ENCODE assay signal across 8 cellular contexts in the genomic region with DNA sequence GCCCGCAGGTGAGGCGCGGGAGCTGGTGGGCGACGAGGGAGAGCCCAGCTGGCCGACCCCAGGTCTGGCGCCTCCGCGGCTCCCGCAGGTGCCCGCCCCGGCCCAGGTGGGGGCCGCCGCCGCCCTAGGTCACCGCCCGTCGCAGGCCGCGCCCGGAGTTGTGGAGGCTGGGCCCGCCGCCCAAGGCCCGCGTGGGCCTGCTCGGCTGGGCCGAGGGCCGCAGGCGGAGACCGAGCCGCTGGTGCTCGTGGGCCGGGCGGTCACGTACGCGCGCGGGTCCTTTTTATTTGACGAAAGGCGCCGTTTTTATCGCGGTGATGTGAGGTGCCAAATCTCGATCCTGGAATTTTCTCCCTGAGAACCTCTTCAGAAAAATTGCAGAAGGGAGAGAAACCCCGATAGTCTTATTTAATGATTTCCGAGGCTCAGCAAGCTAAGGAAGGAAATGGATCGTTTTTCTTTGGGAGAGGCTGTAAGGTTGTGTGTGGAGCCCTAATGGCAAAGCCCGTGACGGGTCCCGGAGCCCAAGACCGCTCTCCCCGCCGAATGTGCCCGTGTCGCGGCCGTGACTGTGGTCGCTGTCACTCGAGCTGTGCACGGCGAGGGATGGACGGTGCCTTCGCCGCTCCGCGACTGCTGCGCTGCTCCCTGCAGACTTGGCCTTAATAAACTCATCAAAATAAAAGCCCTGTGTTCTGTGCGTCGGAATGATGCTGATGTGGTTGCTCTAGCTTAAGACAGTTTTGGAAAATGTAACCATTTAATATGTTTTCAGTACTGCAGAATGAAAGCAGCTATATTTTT. TPM values are rescaled to one million over a fixed set of nuclear protein-coding genes. Genes with fewer than 3 reads are reported as not detected.
DNase-seq lines count a peak whose midpoint lies in the region; ATAC-seq and TF ChIP-seq lines count a peak whose summit lies in the region.

No MANE protein-coding gene starts in this region.

- TF ChIP-seq CTCF in BJ (IDR thresholded peaks at IDR 0.05; ENCODE audit: insufficient read depth, low read depth, low read length), result no peak

- H3K27me3 Mint-ChIP-seq in activated naive CD8-positive, alpha-beta T cell treated with anti-CD3 and anti-CD28 coated beads, Interleukin-2, amount 10 ng/mL, durations not matched to agents 7 days and 5 days, result no peaks in the 10 kb centered on the region

- peak overlapping the region; percentile 85 for H3K4me3 Mint-ChIP-seq in activated naive CD8-positive, alpha-beta T cell treated with anti-CD3 and anti-CD28 coated beads, Interleukin-2, amount 10 ng/mL, durations not matched to agents 7 days and 5 days

- POLR2A ChIA-PET in BJ (lab: Charles Lee), result no interaction called here
- POLR2A ChIA-PET in activated naive CD8-positive, alpha-beta T cell treated with anti-CD3 and anti-CD28 coated beads, Interleukin-2, amount 10 ng/mL, durations not matched to agents 7 days and 5 days (lab: Charles Lee), result interaction anchor here (0.5 to 2.3 kb wide), 5 partner anchors 70 to 635 kb away, joined by 3 to 13 read pairs (median 4); a partner anchor contains a TSS

- peak overlapping the region; percentile 75 for H3K27ac Mint-ChIP-seq in activated naive CD8-positive, alpha-beta T cell treated with anti-CD3 and anti-CD28 coated beads, Interleukin-2, amount 10 ng/mL, durations not matched to agents 7 days and 5 days

- no peaks in the 10 kb centered on the region for H3K36me3 Mint-ChIP-seq in activated naive CD8-positive, alpha-beta T cell treated with anti-CD3 and anti-CD28 coated beads, Interleukin-2, amount 10 ng/mL, durations not matched to agents 7 days and 5 days

- no peak for DNase-seq in BJ (ENCODE audit: low read depth)
- DNase-seq in SK-N-DZ (ENCODE audit: low spot score), result peak; percentile 43
- peak; percentile 64 for DNase-seq in activated naive CD8-positive, alpha-beta T cell treated with anti-CD3 and anti-CD28 coated beads, Interleukin-2, amount 10 ng/mL, durations not matched to agents 7 days and 5 days
- DNase-seq in head of caudate nucleus, result peak; percentile 41 to 84 (median 68)
- peak; percentile 62 for DNase-seq in occipital lobe (lab: John Stamatoyannopoulos, UW)
- peak; percentile 50 for DNase-seq in ureter (ENCODE audit: low spot score)

- ATAC-seq in GM19043 (IDR thresholded peaks at IDR 0.05; ENCODE audit: low read depth, unreplicated experiment) (peak; percentile 26), HG03342 (IDR thresholded peaks at IDR 0.05; ENCODE audit: unreplicated experiment) (peak; percentile 32)
- peak; percentile 42 for ATAC-seq in activated naive CD8-positive, alpha-beta T cell treated with anti-CD3 and anti-CD28 coated beads, Interleukin-2, amount 10 ng/mL, durations not matched to agents 7 days and 5 days (ENCODE audit: low read depth)

- H3K4me1 Mint-ChIP-seq in activated naive CD8-positive, alpha-beta T cell treated with anti-CD3 and anti-CD28 coated beads, Interleukin-2, amount 10 ng/mL, durations not matched to agents 7 days and 5 days, result peaks cover 26% of the 10 kb centered on the region

- CTCF ChIA-PET in BJ (lab: Yijun Ruan, JAX), result interaction anchor here (0.9 to 1.5 kb wide), 3 partner anchors 58 to 233 kb away, joined by 3 to 6 read pairs (median 3); no protein-coding TSS in a partner anchor

- H3K27me3 ChIP-seq in BJ (ENCODE audit: control insufficient read depth, insufficient read depth, low read length), result no peaks in the 10 kb centered on the region

- H3K9me3 Mint-ChIP-seq in activated naive CD8-positive, alpha-beta T cell treated with anti-CD3 and anti-CD28 coated beads, Interleukin-2, amount 10 ng/mL, durations not matched to agents 7 days and 5 days, result no peaks in the 10 kb centered on the region

- intact Hi-C loops in head of caudate nucleus (cut with DNase I), result loop anchor here (5.0 to 10.0 kb wide), 3 partner anchors 61 to 233 kb away; a partner anchor contains a TSS

- no peaks in the 10 kb centered on the region for H3K36me3 ChIP-seq in BJ (ENCODE audit: control insufficient read depth, insufficient read depth, low read length)

- H3K4me3 ChIP-seq in BJ (ENCODE audit: low read depth, low read length), result peak overlapping the region; percentile 51

RNA-seq across cellular contexts. Expression of a gene that starts 0.6 kb away (rescaled TPM):
- polyA plus RNA-seq in BJ (2011; rRNA removed), result 14.1 and 20.6 TPM in 2 replicates
- polyA minus RNA-seq in BJ (2011; rRNA and poly(A)+ RNA removed), result 23.4 and 30.7 TPM in 2 replicates
- 17.6 and 18.0 TPM in 2 replicates for polyA plus RNA-seq in SK-N-DZ (2014; cell fraction: cytosol; rRNA removed)
- 10.2 and 11.1 TPM in 2 replicates for polyA plus RNA-seq in SK-N-DZ (2014; cell fraction: nucleus; rRNA removed)
- total RNA-seq in activated naive CD8-positive, alpha-beta T cell treated with anti-CD3 and anti-CD28 coated beads, Interleukin-2, amount 10 ng/mL, durations not matched to agents 7 days and 5 days, result 10 to 100 TPM; 32.8 to 34.9 TPM
- 174 TPM for total RNA-seq in occipital lobe
- 45.7 TPM for total RNA-seq in ureter

RNA-seq across cellular contexts. Expression of a gene that starts 28.4 kb away (rescaled TPM):
- 0.25 and 0.40 TPM in 2 replicates for polyA plus RNA-seq in BJ (2011; rRNA removed)
- not detected in 2 replicates for polyA minus RNA-seq in BJ (2011; rRNA and poly(A)+ RNA removed)
- polyA plus RNA-seq in SK-N-DZ (2014; cell fraction: cytosol; rRNA removed), result 0.95 and 2.8 TPM in 2 replicates
- 2.8 and 5.2 TPM in 2 replicates for polyA plus RNA-seq in SK-N-DZ (2014; cell fraction: nucleus; rRNA removed)
- under 1 TPM in 1 of 2 experiments, not detected in 1; 0.50 TPM for total RNA-seq in activated naive CD8-positive, alpha-beta T cell treated with anti-CD3 and anti-CD28 coated beads, Interleukin-2, amount 10 ng/mL, durations not matched to agents 7 days and 5 days
- total RNA-seq in occipital lobe (0.47 TPM), ureter (0.57 TPM)
